8 cellular contexts compared by ENCODE assay signal in the genomic region with DNA sequence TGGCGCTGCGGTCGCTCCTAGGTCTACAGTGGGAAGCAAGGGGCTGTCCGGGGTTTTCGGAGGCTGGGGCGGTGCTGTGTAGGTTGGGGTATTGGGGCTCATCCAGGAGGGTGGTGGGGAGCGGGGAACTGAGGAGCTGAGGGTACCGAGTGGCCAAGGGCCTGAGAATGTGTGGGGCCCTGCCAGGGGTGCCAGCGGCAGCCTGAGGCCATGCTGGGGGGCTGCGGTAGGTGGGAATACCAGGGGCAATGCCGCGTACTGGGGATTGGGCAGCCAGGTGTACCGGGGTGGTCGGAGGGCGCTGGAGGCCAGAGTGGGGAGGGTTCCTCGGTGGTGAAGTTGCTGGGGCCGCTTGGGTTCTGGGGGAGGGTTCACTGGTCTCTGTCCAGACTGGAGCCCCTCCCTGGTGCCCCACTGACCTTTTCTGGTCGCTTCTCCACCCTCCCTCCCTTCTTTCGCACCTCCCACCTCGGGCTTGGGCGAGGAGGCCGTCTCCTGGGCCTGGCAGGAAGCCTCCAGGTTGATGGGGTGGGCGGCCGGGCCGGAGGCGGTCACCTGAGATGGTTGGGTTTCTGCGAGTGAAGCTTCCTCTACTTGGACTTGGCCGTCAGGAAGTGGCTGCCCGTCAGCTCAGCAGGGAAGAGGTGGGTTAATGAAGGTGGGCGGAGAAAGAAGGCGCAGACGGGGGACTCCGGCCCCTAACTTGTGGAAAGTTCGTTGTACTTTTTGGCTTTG. TPM values are rescaled to one million over a fixed set of nuclear protein-coding genes. Genes with fewer than 3 reads are reported as not detected.
DNase-seq lines count a peak whose midpoint lies in the region; ATAC-seq, FAIRE-seq and TF ChIP-seq lines count a peak whose summit lies in the region.

No MANE protein-coding gene starts in this region.

- H3K4me1 ChIP-seq in CD8-positive, alpha-beta memory T cell (ENCODE audit: insufficient read depth, low read length) = peaks cover 20% of the 10 kb centered on the region
- H3K4me1 ChIP-seq in smooth muscle cell (ENCODE audit: low read depth) = no peaks in the 10 kb centered on the region

- no peak for FAIRE-seq in RCC 7860 (lab: Jason Lieb, UNC)

- CTCF ChIA-PET in CD8-positive, alpha-beta memory T cell (lab: Charles Lee) = no interaction called here

- peak in 2 of 5 donors; percentile 16 to 17 for DNase-seq in CD8-positive, alpha-beta memory T cell
- DNase-seq in GM19240 (ENCODE audit: insufficient read length, low spot score) (peak; percentile 60), smooth muscle cell (lab: John Stamatoyannopoulos, UW; ENCODE audit: unreplicated experiment) (no peak), RCC 7860 (ENCODE audit: low spot score) (no peak), NCI-H187 treated with DMSO at 0.1 percent for 48 hours (lab: John Stamatoyannopoulos, UW) (no peak)
- DNase-seq in activated naive CD8-positive, alpha-beta T cell treated with anti-CD3 and anti-CD28 coated beads for 36 hours = peak; percentile 55

- peaks cover 57% of the 10 kb centered on the region for H3K79me2 ChIP-seq in smooth muscle cell (ENCODE audit: low read depth)

- H3K4me2 ChIP-seq in smooth muscle cell = peak overlapping the region; percentile 100

- peak; percentile 38 for ATAC-seq in HG03565 (IDR thresholded peaks at IDR 0.05; ENCODE audit: unreplicated experiment)

- H3K27me3 Mint-ChIP-seq in CD8-positive, alpha-beta memory T cell = peaks cover 0 to 3% of the 10 kb centered on the region in 2 donors
- no peaks in the 10 kb centered on the region for H3K27me3 Mint-ChIP-seq in activated naive CD8-positive, alpha-beta T cell treated with anti-CD3 and anti-CD28 coated beads for 36 hours

- 2% methylated on average over 24 of the region's 34 CpGs for WGBS in smooth muscle cell (ENCODE audit: low lambda C conversion rate)

- H3K27ac Mint-ChIP-seq in CD8-positive, alpha-beta memory T cell = peak overlapping the region; percentile 83 to 98 (median 95)
- H3K27ac Mint-ChIP-seq in activated naive CD8-positive, alpha-beta T cell treated with anti-CD3 and anti-CD28 coated beads for 36 hours = peak overlapping the region; percentile 91

- TF ChIP-seq CTCF in smooth muscle cell (IDR thresholded peaks at IDR 0.05; ENCODE audit: borderline replicate concordance, insufficient read depth, poor library complexity, severe bottlenecking) = no peak

- H3K36me3 ChIP-seq in CD8-positive, alpha-beta memory T cell (ENCODE audit: insufficient read depth, low read length) = peaks cover 37% of the 10 kb centered on the region
- no peaks in the 10 kb centered on the region for H3K36me3 ChIP-seq in smooth muscle cell (ENCODE audit: low read depth)

- no peak overlapping the region for H2AFZ ChIP-seq in smooth muscle cell (ENCODE audit: low read depth)

- peak overlapping the region; percentile 73 for H3K4me3 ChIP-seq in CD8-positive, alpha-beta memory T cell (ENCODE audit: low read length)
- H3K4me3 ChIP-seq in iPS-18c (ENCODE audit: insufficient read depth, low read depth, low read length) = peak overlapping the region; percentile 83
- peak overlapping the region; percentile 94 for H3K4me3 ChIP-seq in smooth muscle cell

- no peaks in the 10 kb centered on the region for H3K27me3 ChIP-seq in CD8-positive, alpha-beta memory T cell (ENCODE audit: insufficient read depth, low read length, poor library complexity, severe bottlenecking)
- H3K27me3 ChIP-seq in smooth muscle cell (ENCODE audit: low read depth) = no peaks in the 10 kb centered on the region

- peaks cover 6% of the 10 kb centered on the region for H3F3A ChIP-seq in smooth muscle cell (ENCODE audit: low read depth)

- H3K36me3 Mint-ChIP-seq in CD8-positive, alpha-beta memory T cell = peaks cover 0 to 46% (median 2%) of the 10 kb centered on the region in 3 donors
- peaks cover 21% of the 10 kb centered on the region for H3K36me3 Mint-ChIP-seq in activated naive CD8-positive, alpha-beta T cell treated with anti-CD3 and anti-CD28 coated beads for 36 hours

- H3K9ac ChIP-seq in smooth muscle cell (ENCODE audit: low read depth) = peak overlapping the region; percentile 93

- peak overlapping the region; percentile 90 to 98 (median 92) for H3K4me3 Mint-ChIP-seq in CD8-positive, alpha-beta memory T cell
- H3K4me3 Mint-ChIP-seq in activated naive CD8-positive, alpha-beta T cell treated with anti-CD3 and anti-CD28 coated beads for 36 hours = peak overlapping the region; percentile 96

- H3K9me3 Mint-ChIP-seq in CD8-positive, alpha-beta memory T cell = no peaks in the 10 kb centered on the region
- no peaks in the 10 kb centered on the region for H3K9me3 Mint-ChIP-seq in activated naive CD8-positive, alpha-beta T cell treated with anti-CD3 and anti-CD28 coated beads for 36 hours

- H3K9me3 ChIP-seq in CD8-positive, alpha-beta memory T cell (ENCODE audit: low read length) = no peaks in the 10 kb centered on the region
- no peaks in the 10 kb centered on the region for H3K9me3 ChIP-seq in iPS-18c (ENCODE audit: control insufficient read depth, insufficient read depth, low read length)
- no peaks in the 10 kb centered on the region for H3K9me3 ChIP-seq in smooth muscle cell (replicated peaks; ENCODE audit: low read depth)

- POLR2A ChIA-PET in CD8-positive, alpha-beta memory T cell (lab: Charles Lee) = no interaction called here

- H3K4me1 Mint-ChIP-seq in CD8-positive, alpha-beta memory T cell = peaks cover 27 to 45% (median 36%) of the 10 kb centered on the region in 3 donors
- peaks cover 19% of the 10 kb centered on the region for H3K4me1 Mint-ChIP-seq in activated naive CD8-positive, alpha-beta T cell treated with anti-CD3 and anti-CD28 coated beads for 36 hours

- H4K20me1 ChIP-seq in smooth muscle cell (ENCODE audit: low read depth) = peaks cover 53% of the 10 kb centered on the region

- peak overlapping the region; percentile 76 for H3K27ac ChIP-seq in CD8-positive, alpha-beta memory T cell (ENCODE audit: low read depth, low read length)
- peak overlapping the region; percentile 85 for H3K27ac ChIP-seq in smooth muscle cell (ENCODE audit: low read depth)

RNA-seq across cellular contexts. Expression of gene AKAP17A, which starts 0.9 kb away (rescaled TPM):
- 10 to 100 TPM; 73.0 to 74.5 TPM for total RNA-seq in CD8-positive, alpha-beta memory T cell
- 52.1 TPM for polyA plus RNA-seq in CD8-positive, alpha-beta memory T cell
- 10 to 100 TPM; 48.2 to 49.2 TPM for total RNA-seq in activated naive CD8-positive, alpha-beta T cell treated with anti-CD3 and anti-CD28 coated beads for 36 hours
- total RNA-seq in smooth muscle cell = 21.8 and 31.9 TPM in 2 replicates
- polyA plus RNA-seq in smooth muscle cell = 49.8 and 58.5 TPM in 2 replicates

RNA-seq across cellular contexts. Expression of gene ASMT, which starts 22.6 kb away (rescaled TPM):
- 1 to 10 TPM; 1.9 to 2.1 TPM for total RNA-seq in CD8-positive, alpha-beta memory T cell
- 0.40 TPM for polyA plus RNA-seq in CD8-positive, alpha-beta memory T cell
- under 1 TPM in 1 of 2 experiments, not detected in 1; 0.54 TPM for total RNA-seq in activated naive CD8-positive, alpha-beta T cell treated with anti-CD3 and anti-CD28 coated beads for 36 hours
- not detected in 2 replicates for total RNA-seq in smooth muscle cell
- 0.41 and 0.71 TPM in 2 replicates for polyA plus RNA-seq in smooth muscle cell

RNA-seq across cellular contexts. Expression of gene P2RY8, which starts 55.3 kb away (rescaled TPM):
- 10 to 100 TPM; 47.1 to 50.1 TPM for total RNA-seq in CD8-positive, alpha-beta memory T cell
- 302 TPM for polyA plus RNA-seq in CD8-positive, alpha-beta memory T cell
- 10 to 100 TPM; 12.5 to 13.3 TPM for total RNA-seq in activated naive CD8-positive, alpha-beta T cell treated with anti-CD3 and anti-CD28 coated beads for 36 hours
- not detected in 2 replicates for total RNA-seq in smooth muscle cell
- polyA plus RNA-seq in smooth muscle cell = 0.04 TPM in 1 of 2 replicates, not detected in the other

Comparison
In these comparisons a context has a peak if more than half of its experiments do, and no peak if none do; other contexts are left out.
1. DNase-seq: peak in GM19240 (single experiment) and activated naive CD8-positive, alpha-beta T cell treated with anti-CD3 and anti-CD28 coated beads for 36 hours (single experiment); none in smooth muscle cell (single experiment), RCC 7860 (single experiment) and NCI-H187 treated with DMSO at 0.1 percent for 48 hours (single experiment).
2. RNA of gene P2RY8, which starts 55.3 kb away (total RNA-seq): 47.1 to 50.1 TPM in CD8-positive, alpha-beta memory T cell and 12.5 to 13.3 TPM in activated naive CD8-positive, alpha-beta T cell treated with anti-CD3 and anti-CD28 coated beads for 36 hours; not detected in smooth muscle cell; every median in the first group is over 10 times any median in the second.
3. Peak in every context shown above with its lines, with median percentiles within 50 percentile points of each other: H3K4me3 ChIP-seq.